In genomic region chr17:77869665-77870132, GRCh38 we compare ENCODE assay signal across 8 cellular contexts.
A peak's percentile ranks its signal among the peaks of the same experiment; 100 is the strongest.
DNase-seq lines count a peak whose midpoint lies in the region; ATAC-seq and TF ChIP-seq lines count a peak whose summit lies in the region.

No MANE protein-coding gene starts in this region.

- peak; percentile 84 to 95 for DNase-seq in NOMO-1 (lab: John Stamatoyannopoulos, UW; ENCODE audit: unreplicated experiment in 2 of 2)
- DNase-seq in mucosa of descending colon = peak in 1 of 3 donors; percentile 74
- no peak for DNase-seq in stimulated activated CD4-positive, alpha-beta T cell treated with anti-CD3 and anti-CD28 coated beads, Interleukin-15, amount 100 ng/mL, for 24 hours
- DNase-seq in occipital lobe (lab: John Stamatoyannopoulos, UW) = no peak
- no peak for DNase-seq in activated T-cell treated with anti-CD3 and anti-CD28 coated beads, Interleukin-2, amount 50 U/mL, for 48 hours
- no peak for DNase-seq in kidney glomerular epithelial cell (lab: John Stamatoyannopoulos, UW)

- intact Hi-C loops in mucosa of descending colon (cut with DNase I, micrococcal nuclease) = no loop called here

- no peak for TF ChIP-seq CTCF in mucosa of descending colon (IDR thresholded peaks at IDR 0.05)

- H3K4me1 ChIP-seq in mucosa of descending colon (ENCODE audit: low read depth) = peaks cover 2% of the 10 kb centered on the region

- H3K9me3 ChIP-seq in mucosa of descending colon = no peaks in the 10 kb centered on the region

- peak; percentile 85 for ATAC-seq in GM18867 (IDR thresholded peaks at IDR 0.05; ENCODE audit: unreplicated experiment)
- ATAC-seq in HG02623 (IDR thresholded peaks at IDR 0.05; ENCODE audit: unreplicated experiment) = peak; percentile 68
- ATAC-seq in mucosa of descending colon = peak; percentile 76

- no peak overlapping the region for H3K4me3 ChIP-seq in mucosa of descending colon

- H3K36me3 ChIP-seq in mucosa of descending colon (ENCODE audit: low read depth) = no peaks in the 10 kb centered on the region

Comparison
In these comparisons a context has a peak if more than half of its experiments do, and no peak if none do; other contexts are left out.
1. DNase-seq: peak in NOMO-1 (2 of 2); none in stimulated activated CD4-positive, alpha-beta T cell treated with anti-CD3 and anti-CD28 coated beads, Interleukin-15, amount 100 ng/mL, for 24 hours (single experiment), occipital lobe (single experiment), activated T-cell treated with anti-CD3 and anti-CD28 coated beads, Interleukin-2, amount 50 U/mL, for 48 hours (0 of 2) and kidney glomerular epithelial cell (single experiment).
2. Peak in every context shown above with its lines, with median percentiles within 50 percentile points of each other: ATAC-seq.